Comparison of ENCODE assay signal across 13 cellular contexts in the genomic region with DNA sequence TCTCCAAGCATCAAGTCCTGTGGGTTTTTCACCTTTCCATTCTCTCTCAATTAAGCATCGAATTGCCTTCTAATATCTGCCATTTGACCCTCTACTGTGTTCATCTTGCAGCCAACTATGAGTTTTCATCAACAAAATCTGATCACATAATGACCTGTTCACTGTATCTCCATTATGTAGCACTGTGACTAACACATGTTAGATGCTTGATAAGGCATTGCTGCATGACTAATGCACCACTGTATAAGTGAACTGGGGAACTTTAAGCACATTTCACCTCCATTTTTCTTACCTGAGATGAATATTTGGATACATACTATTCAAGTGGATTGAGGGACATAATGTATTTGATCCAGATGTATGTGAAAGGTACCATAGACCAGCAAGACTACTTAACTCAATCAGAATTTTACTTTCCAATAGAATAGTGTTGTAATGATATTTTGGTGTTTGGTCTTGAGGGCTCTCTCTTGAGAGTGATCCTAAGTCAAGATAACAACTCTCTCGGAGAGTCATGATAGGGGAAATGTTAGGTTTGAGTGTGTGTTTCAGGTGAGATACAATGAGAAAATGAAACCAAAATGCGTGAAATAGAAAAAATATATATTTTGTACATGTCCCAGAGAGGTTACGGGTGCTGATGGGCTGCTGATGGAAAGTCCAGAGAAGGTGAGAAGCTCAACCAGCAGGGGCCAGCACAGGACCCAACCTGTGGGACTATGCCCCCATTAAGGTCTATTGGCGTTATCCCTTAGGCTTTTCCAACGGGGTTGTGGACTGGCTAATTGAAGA.
DNase-seq lines count a peak whose midpoint lies in the region; ATAC-seq and TF ChIP-seq lines count a peak whose summit lies in the region.
"Had no signal": no experiment of that assay in that cellular context is flagged by ENCODE, and none has a peak within 500 bp of the region (broad histone marks: within the 10 kb centered on the region; RNA-seq: fewer than 3 reads in every experiment).

No MANE protein-coding gene starts in this region.

- H3K4me2 ChIP-seq in HCT116 (ENCODE audit: low read length): peak overlapping the region; percentile 38

- H3K9me3 Mint-ChIP-seq in WTC11: peaks cover 72% of the 10 kb centered on the region
- H3K9me3 Mint-ChIP-seq in mesothelial cell of epicardium: peaks cover 10% of the 10 kb centered on the region
- H3K9me3 Mint-ChIP-seq: activated B cell treated with CpG ODN at 0.5 μM for 24 hours had no signal

- H3K4me1 ChIP-seq in HCT116 (ENCODE audit: control insufficient read depth in 1 of 2, insufficient read depth in 2 of 2, low read length in 2 of 2): peaks cover 17 to 34% of the 10 kb centered on the region in 2 experiments; a peak in 3 of 4 replicates
- H3K4me1 ChIP-seq: colonic mucosa had no signal

- no peaks in the 10 kb centered on the region for H3K9me2 ChIP-seq in HCT116 (ENCODE audit: insufficient read depth)

- peak overlapping the region; percentile 74 for H2AFZ ChIP-seq in HCT116 (ENCODE audit: low read depth, low read length, poor library complexity, severe bottlenecking)

- H3K27ac Mint-ChIP-seq in WTC11 (no peak overlapping the region), mesothelial cell of epicardium (no peak overlapping the region)
- H3K27ac Mint-ChIP-seq: activated B cell treated with CpG ODN at 0.5 μM for 24 hours, natural killer cell had no signal

- H3K27me3 Mint-ChIP-seq in WTC11 (ENCODE audit: low read depth) (peaks cover 6% of the 10 kb centered on the region; the same call in 1 of the 2 replicates), mesothelial cell of epicardium (ENCODE audit: low read depth) (peaks cover 9% of the 10 kb centered on the region)
- H3K27me3 Mint-ChIP-seq: activated B cell treated with CpG ODN at 0.5 μM for 24 hours had no signal

- no peaks in the 10 kb centered on the region for H4K20me1 ChIP-seq in HCT116 (ENCODE audit: insufficient read depth)

- TF ChIP-seq CTCF in HCT116 (IDR thresholded peaks at IDR 0.05 in 2 of 3, conservative IDR thresholded peaks at IDR 0.05 in 1 of 3; ENCODE audit: borderline replicate concordance in 1 of 3, insufficient read depth in 1 of 3, low read depth in 2 of 3, low read length in 2 of 3) (peak in 2 of 3 experiments; percentile 5 to 54; a peak in 3 of 6 replicates), WTC11 (IDR thresholded peaks at IDR 0.05) (no peak), mesothelial cell of epicardium (IDR thresholded peaks at IDR 0.05; ENCODE audit: unreplicated experiment) (no peak)

- no peaks in the 10 kb centered on the region for H3K27me3 ChIP-seq in HCT116 (ENCODE audit: insufficient read depth, low read length)
- H3K27me3 ChIP-seq: colonic mucosa, upper lobe of left lung had no signal

- H3K36me3 Mint-ChIP-seq in WTC11 (peaks cover 53% of the 10 kb centered on the region), mesothelial cell of epicardium (peaks cover 4% of the 10 kb centered on the region)
- H3K36me3 Mint-ChIP-seq: natural killer cell had no signal

- no peak overlapping the region for H3K4me3 ChIP-seq in HCT116 (replicated peaks in 1 of 2; ENCODE audit: low read depth in 1 of 2, low read length in 2 of 2)
- H3K4me3 ChIP-seq: colonic mucosa, upper lobe of left lung had no signal

- TF ChIP-seq RAD21 in HCT116 (IDR thresholded peaks at IDR 0.05; ENCODE audit: low read depth): peak; percentile 60

- H3K27ac ChIP-seq in HCT116 (ENCODE audit: low read depth, low read length): no peak overlapping the region
- H3K27ac ChIP-seq: colonic mucosa had no signal

- H3K36me3 ChIP-seq in HCT116 (ENCODE audit: control insufficient read depth in 1 of 2, insufficient read depth in 2 of 2, low read length in 2 of 2): no peaks in the 10 kb centered on the region
- H3K36me3 ChIP-seq: colonic mucosa, upper lobe of left lung had no signal

- peak; percentile 89 to 90 for ATAC-seq in activated CD4-positive, CD25-positive, alpha-beta regulatory T cell treated with anti-CD3 and anti-CD28 coated beads, Interleukin-2, amount 50 U/mL, for 24 hours
- ATAC-seq in HCT116 (peak; percentile 80), WTC11 (peak; percentile 38; the same call in 1 of the 2 replicates), HG02970 (IDR thresholded peaks at IDR 0.05; ENCODE audit: low FRiP score, unreplicated experiment) (no peak)

- CTCF ChIA-PET in HCT116 (lab: Charles Lee) (interaction anchor here (1.2 to 1.6 kb wide), 2 partner anchors 16 to 60 kb away, joined by 3 read pairs; no protein-coding TSS in a partner anchor), WTC11 (lab: Charles Lee) (no interaction called here)

- DNase-seq in activated CD4-positive, CD25-positive, alpha-beta regulatory T cell (lab: John Stamatoyannopoulos, UW): no peak
- DNase-seq in HCT116 (ENCODE audit: low read depth, low spot score) (no peak), WTC11 (ENCODE audit: low spot score) (no peak), kidney tubule cell (ENCODE audit: low spot score) (peak; percentile 55), NCI-H748 treated with DMSO at 0.1 percent for 48 hours (lab: John Stamatoyannopoulos, UW) (no peak), mesothelial cell of epicardium (ENCODE audit: low spot score in 2 of 2, unreplicated experiment in 2 of 2) (no peak)
- DNase-seq: activated B cell treated with CpG ODN at 0.5 μM for 24 hours, colonic mucosa, IMR-90, natural killer cell, upper lobe of left lung had no signal

- H3K9ac ChIP-seq in HCT116 (ENCODE audit: low read length): 0 out of 2 replicates have a peak overlapping the region, but pooled peaks have one; percentile 2

- intact Hi-C loops in HCT116 (cut with micrococcal nuclease): loop anchor here (5.0 kb wide), 1 partner anchor 233 kb away; no protein-coding TSS in a partner anchor

- TF ChIP-seq POLR2A in HCT116 (IDR thresholded peaks at IDR 0.05; ENCODE audit: borderline replicate concordance, extremely low read depth, insufficient read depth, insufficient read length): no peak

- H3K4me3 Mint-ChIP-seq in WTC11 (no peak overlapping the region), mesothelial cell of epicardium (no peak overlapping the region)
- H3K4me3 Mint-ChIP-seq: activated B cell treated with CpG ODN at 0.5 μM for 24 hours, natural killer cell had no signal

- no peaks in the 10 kb centered on the region for H3K79me2 ChIP-seq in HCT116 (ENCODE audit: insufficient read depth, low read length)

- POLR2A ChIA-PET in HCT116 (lab: Charles Lee) (interaction anchor here (0.8 to 1.8 kb wide), 4 partner anchors 14 to 145 kb away, joined by 3 to 5 read pairs (median 4); partner anchors contain the start of gene HS3ST1), WTC11 (lab: Charles Lee) (no interaction called here)

- H3K9me3 ChIP-seq in HCT116 (ENCODE audit: control insufficient read depth in 1 of 2, insufficient read depth in 1 of 2, low read depth in 1 of 2, low read length in 2 of 2): no peaks in the 10 kb centered on the region
- H3K9me3 ChIP-seq: colonic mucosa, upper lobe of left lung had no signal

- no TSS peak for BruUV-seq in HCT116 (replicated peaks; lab: Mats Ljungman, UMichigan)

- RAD21 ChIA-PET in HCT116 (lab: Charles Lee; ENCODE audit: low non-redundant PET in 1 of 2, low total read pairs in 2 of 2, uncharacterized antibody in 2 of 2, unreplicated experiment in 2 of 2): no interaction called here

- H3K4me1 Mint-ChIP-seq in WTC11 (no peaks in the 10 kb centered on the region), mesothelial cell of epicardium (peaks cover 24% of the 10 kb centered on the region)
- H3K4me1 Mint-ChIP-seq: activated B cell treated with CpG ODN at 0.5 μM for 24 hours, natural killer cell had no signal

TF ChIP-seq in HCT116, 20 proteins besides CTCF, POLR2A, EP300 and RAD21 (continues in another document):
- TF ChIP-seq JUND (IDR thresholded peaks at IDR 0.05) (0 out of 2 replicates have a peak, but pooled peaks have one; percentile 23), SIN3A (IDR thresholded peaks at IDR 0.05; ENCODE audit: low read depth) (no peak), EZH2phosphoT487 (IDR thresholded peaks at IDR 0.05; ENCODE audit: borderline replicate concordance) (no peak), SP1 (IDR thresholded peaks at IDR 0.05; ENCODE audit: low read depth) (peak; percentile 19; the same call in 1 of the 2 replicates), SRF (IDR thresholded peaks at IDR 0.05; ENCODE audit: low read depth) (no peak), ZFX (IDR thresholded peaks at IDR 0.05) (no peak), EGR1 (IDR thresholded peaks at IDR 0.05; ENCODE audit: low read depth) (no peak)

TF ChIP-seq in WTC11, 78 proteins besides CTCF, POLR2A, EP300 and RAD21 (continues in another document):
- no peak for TF ChIP-seq ZNF671 (CRISPR knock-in tag; IDR thresholded peaks at IDR 0.05)
- TF ChIP-seq, protein P1, sequence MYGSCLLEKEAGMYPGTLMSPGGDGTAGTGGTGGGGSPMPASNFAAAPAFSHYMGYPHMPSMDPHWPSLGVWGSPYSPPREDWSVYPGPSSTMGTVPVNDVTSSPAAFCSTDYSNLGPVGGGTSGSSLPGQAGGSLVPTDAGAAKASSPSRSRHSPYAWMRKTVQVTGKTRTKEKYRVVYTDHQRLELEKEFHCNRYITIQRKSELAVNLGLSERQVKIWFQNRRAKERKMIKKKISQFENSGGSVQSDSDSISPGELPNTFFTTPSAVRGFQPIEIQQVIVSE (CRISPR knock-in tag; IDR thresholded peaks at IDR 0.05; ENCODE audit: borderline replicate concordance): no peak
- TF ChIP-seq ZNF138 (CRISPR knock-in tag; conservative IDR thresholded peaks at IDR 0.05): no peak
- TF ChIP-seq, protein P2, sequence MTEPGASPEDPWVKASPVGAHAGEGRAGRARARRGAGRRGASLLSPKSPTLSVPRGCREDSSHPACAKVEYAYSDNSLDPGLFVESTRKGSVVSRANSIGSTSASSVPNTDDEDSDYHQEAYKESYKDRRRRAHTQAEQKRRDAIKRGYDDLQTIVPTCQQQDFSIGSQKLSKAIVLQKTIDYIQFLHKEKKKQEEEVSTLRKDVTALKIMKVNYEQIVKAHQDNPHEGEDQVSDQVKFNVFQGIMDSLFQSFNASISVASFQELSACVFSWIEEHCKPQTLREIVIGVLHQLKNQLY (CRISPR knock-in tag; IDR thresholded peaks at IDR 0.05): no peak
- TF ChIP-seq NR3C1 (CRISPR knock-in tag; conservative IDR thresholded peaks at IDR 0.05; ENCODE audit: low read depth): no peak
- TF ChIP-seq, protein P3, sequence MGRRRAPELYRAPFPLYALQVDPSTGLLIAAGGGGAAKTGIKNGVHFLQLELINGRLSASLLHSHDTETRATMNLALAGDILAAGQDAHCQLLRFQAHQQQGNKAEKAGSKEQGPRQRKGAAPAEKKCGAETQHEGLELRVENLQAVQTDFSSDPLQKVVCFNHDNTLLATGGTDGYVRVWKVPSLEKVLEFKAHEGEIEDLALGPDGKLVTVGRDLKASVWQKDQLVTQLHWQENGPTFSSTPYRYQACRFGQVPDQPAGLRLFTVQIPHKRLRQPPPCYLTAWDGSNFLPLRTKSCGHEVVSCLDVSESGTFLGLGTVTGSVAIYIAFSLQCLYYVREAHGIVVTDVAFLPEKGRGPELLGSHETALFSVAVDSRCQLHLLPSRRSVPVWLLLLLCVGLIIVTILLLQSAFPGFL (CRISPR knock-in tag; IDR thresholded peaks at IDR 0.05; ENCODE audit: borderline replicate concordance): no peak
- no peak for TF ChIP-seq IRF2 (CRISPR knock-in tag; IDR thresholded peaks at IDR 0.05; ENCODE audit: borderline replicate concordance, low read depth)
- TF ChIP-seq GTF2I (CRISPR knock-in tag; conservative IDR thresholded peaks at IDR 0.05): no peak
- no peak for TF ChIP-seq CBFB (CRISPR knock-in tag; IDR thresholded peaks at IDR 0.05; ENCODE audit: low read depth)
- no peak for TF ChIP-seq EMX1 (CRISPR knock-in tag; IDR thresholded peaks at IDR 0.05)

Comparison
In these comparisons a context has a peak if more than half of its experiments do, and no peak if none do; other contexts are left out.
1. CTCF ChIP-seq: peak in HCT116 (2 of 3); none in WTC11 (single experiment) and mesothelial cell of epicardium (single experiment).